In the genomic region with DNA sequence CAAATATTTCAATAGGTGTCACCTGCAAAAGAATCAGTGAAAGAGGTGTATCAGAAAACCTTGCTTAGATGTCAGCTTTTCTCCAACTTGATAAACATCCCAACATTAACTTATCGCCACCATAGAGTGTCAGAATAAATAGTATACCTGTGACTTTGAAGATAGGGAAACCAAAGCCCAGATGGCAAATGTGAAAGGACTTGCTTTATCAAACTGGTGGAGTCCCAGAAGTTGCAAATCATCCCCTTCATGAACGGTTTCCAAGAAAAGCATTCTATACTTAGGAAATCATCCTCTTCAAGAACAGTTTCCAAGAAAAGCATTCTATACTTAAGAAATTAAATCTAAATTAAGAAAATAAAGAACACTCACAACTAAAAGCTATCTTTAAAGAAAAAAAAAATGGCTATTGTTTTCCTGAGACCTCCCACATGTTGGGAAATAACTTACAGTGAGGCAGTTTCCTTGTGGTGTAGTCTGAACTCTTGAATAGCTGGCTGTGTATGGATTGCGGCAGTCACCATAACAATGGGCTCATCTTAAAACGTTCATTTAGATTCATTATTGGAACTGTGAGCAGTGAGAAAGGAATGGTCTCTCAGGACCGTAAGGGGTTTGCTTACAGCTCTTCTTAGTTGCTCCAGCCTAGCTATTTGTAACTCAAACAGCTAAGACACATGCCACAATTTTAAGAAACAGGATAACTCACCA, we compare ENCODE assay signal across 1 cellular context.
TF ChIP-seq lines count a peak whose summit lies in the region.

No MANE protein-coding gene starts in this region.

TF ChIP-seq in WTC11, 78 proteins besides CTCF, POLR2A, EP300 and RAD21 (continued from another document):
- TF ChIP-seq, protein P1, sequence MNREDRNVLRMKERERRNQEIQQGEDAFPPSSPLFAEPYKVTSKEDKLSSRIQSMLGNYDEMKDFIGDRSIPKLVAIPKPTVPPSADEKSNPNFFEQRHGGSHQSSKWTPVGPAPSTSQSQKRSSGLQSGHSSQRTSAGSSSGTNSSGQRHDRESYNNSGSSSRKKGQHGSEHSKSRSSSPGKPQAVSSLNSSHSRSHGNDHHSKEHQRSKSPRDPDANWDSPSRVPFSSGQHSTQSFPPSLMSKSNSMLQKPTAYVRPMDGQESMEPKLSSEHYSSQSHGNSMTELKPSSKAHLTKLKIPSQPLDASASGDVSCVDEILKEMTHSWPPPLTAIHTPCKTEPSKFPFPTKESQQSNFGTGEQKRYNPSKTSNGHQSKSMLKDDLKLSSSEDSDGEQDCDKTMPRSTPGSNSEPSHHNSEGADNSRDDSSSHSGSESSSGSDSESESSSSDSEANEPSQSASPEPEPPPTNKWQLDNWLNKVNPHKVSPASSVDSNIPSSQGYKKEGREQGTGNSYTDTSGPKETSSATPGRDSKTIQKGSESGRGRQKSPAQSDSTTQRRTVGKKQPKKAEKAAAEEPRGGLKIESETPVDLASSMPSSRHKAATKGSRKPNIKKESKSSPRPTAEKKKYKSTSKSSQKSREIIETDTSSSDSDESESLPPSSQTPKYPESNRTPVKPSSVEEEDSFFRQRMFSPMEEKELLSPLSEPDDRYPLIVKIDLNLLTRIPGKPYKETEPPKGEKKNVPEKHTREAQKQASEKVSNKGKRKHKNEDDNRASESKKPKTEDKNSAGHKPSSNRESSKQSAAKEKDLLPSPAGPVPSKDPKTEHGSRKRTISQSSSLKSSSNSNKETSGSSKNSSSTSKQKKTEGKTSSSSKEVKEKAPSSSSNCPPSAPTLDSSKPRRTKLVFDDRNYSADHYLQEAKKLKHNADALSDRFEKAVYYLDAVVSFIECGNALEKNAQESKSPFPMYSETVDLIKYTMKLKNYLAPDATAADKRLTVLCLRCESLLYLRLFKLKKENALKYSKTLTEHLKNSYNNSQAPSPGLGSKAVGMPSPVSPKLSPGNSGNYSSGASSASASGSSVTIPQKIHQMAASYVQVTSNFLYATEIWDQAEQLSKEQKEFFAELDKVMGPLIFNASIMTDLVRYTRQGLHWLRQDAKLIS (CRISPR knock-in tag; IDR thresholded peaks at IDR 0.05; ENCODE audit: borderline replicate concordance): no peak
- TF ChIP-seq, protein P2, sequence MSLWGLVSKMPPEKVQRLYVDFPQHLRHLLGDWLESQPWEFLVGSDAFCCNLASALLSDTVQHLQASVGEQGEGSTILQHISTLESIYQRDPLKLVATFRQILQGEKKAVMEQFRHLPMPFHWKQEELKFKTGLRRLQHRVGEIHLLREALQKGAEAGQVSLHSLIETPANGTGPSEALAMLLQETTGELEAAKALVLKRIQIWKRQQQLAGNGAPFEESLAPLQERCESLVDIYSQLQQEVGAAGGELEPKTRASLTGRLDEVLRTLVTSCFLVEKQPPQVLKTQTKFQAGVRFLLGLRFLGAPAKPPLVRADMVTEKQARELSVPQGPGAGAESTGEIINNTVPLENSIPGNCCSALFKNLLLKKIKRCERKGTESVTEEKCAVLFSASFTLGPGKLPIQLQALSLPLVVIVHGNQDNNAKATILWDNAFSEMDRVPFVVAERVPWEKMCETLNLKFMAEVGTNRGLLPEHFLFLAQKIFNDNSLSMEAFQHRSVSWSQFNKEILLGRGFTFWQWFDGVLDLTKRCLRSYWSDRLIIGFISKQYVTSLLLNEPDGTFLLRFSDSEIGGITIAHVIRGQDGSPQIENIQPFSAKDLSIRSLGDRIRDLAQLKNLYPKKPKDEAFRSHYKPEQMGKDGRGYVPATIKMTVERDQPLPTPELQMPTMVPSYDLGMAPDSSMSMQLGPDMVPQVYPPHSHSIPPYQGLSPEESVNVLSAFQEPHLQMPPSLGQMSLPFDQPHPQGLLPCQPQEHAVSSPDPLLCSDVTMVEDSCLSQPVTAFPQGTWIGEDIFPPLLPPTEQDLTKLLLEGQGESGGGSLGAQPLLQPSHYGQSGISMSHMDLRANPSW (CRISPR knock-in tag; conservative IDR thresholded peaks at IDR 0.05; ENCODE audit: low read depth): no peak
- TF ChIP-seq ZNF232 (CRISPR knock-in tag; IDR thresholded peaks at IDR 0.05) (no peak), ZNF219 (CRISPR knock-in tag; IDR thresholded peaks at IDR 0.05; ENCODE audit: borderline replicate concordance) (no peak), GABPB1 (CRISPR knock-in tag; IDR thresholded peaks at IDR 0.05) (no peak), ZNF263 (CRISPR knock-in tag; IDR thresholded peaks at IDR 0.05; ENCODE audit: low read depth) (no peak), ESRRA (CRISPR knock-in tag; IDR thresholded peaks at IDR 0.05; ENCODE audit: borderline replicate concordance) (no peak), SMAD4 (CRISPR knock-in tag; IDR thresholded peaks at IDR 0.05) (no peak), GRHL2 (CRISPR knock-in tag; IDR thresholded peaks at IDR 0.05; ENCODE audit: insufficient replicate concordance, severe bottlenecking) (no peak), HMGA2 (CRISPR knock-in tag; IDR thresholded peaks at IDR 0.05) (no peak), ZNF416 (CRISPR knock-in tag; IDR thresholded peaks at IDR 0.05) (no peak), ETV6 (CRISPR knock-in tag; IDR thresholded peaks at IDR 0.05) (no peak)
- TF ChIP-seq, protein P3, sequence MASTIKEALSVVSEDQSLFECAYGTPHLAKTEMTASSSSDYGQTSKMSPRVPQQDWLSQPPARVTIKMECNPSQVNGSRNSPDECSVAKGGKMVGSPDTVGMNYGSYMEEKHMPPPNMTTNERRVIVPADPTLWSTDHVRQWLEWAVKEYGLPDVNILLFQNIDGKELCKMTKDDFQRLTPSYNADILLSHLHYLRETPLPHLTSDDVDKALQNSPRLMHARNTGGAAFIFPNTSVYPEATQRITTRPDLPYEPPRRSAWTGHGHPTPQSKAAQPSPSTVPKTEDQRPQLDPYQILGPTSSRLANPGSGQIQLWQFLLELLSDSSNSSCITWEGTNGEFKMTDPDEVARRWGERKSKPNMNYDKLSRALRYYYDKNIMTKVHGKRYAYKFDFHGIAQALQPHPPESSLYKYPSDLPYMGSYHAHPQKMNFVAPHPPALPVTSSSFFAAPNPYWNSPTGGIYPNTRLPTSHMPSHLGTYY (CRISPR knock-in tag; IDR thresholded peaks at IDR 0.05): no peak
